In the genomic region with DNA sequence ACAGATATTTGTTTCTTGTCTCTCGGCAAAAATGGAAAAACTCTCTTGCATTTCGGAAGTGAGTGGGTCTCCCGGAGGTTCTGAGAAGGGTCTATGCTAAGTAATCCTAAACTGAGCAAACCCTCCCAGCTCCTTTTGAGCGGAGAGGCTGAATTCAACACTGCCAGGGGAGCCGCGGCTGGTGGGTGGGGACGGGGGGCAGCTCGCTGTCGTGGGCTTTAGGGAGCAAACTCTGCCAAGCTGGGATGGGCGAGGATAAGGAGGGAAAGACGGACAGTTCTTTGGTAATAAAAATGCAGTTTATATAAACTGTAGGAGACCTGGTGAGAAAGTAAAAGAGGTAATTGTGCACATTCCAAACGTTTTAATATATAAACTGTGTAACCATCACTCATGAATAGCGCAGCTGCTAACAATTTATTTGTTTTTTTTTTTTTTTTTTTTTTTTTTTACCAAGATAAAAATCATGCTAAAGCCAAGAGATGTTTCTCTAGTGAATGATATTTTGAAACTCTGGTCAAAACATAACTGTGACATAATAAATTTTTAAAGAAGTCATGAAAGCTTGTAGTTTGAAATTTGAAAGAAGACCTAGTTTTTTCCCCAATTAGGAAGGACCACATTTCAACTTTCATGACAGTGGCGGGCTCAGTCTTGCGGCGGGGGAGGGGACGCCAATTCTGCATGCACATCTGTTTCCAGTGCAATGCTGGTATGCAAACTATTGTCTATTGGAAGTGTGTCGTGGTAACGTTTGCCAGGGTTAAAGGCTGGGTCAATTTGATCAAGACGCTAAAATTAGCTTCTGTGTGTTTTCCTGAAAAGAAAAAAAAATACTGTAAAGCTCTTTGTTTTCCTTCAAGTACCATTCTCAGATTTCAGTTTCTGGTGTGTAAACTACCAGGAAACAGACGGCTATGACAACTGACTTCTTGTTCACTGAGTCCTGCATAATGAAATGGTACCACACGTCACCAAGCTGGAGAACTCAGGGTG, we compare ENCODE assay signal across 12 cellular contexts.
DNase-seq lines count a peak whose midpoint lies in the region; ATAC-seq and TF ChIP-seq lines count a peak whose summit lies in the region.
"Had no signal": no experiment of that assay in that cellular context is flagged by ENCODE, and none has a peak within 500 bp of the region (broad histone marks: within the 10 kb centered on the region; RNA-seq: fewer than 3 reads in every experiment).

No MANE protein-coding gene starts in this region.

- peaks cover 0 to 4% (median 0%) of the 10 kb centered on the region in 8 donors for H3K9me3 Mint-ChIP-seq in CD4-positive, alpha-beta memory T cell

- H3K4me1 Mint-ChIP-seq in CD4-positive, alpha-beta memory T cell: peaks cover 0 to 6% (median 3%) of the 10 kb centered on the region in 4 donors

- H3K36me3 Mint-ChIP-seq in CD4-positive, alpha-beta memory T cell: peaks cover 1 to 18% of the 10 kb centered on the region in 2 donors

- H3K27ac Mint-ChIP-seq in CD4-positive, alpha-beta memory T cell: no peak overlapping the region

- H3K27me3 Mint-ChIP-seq in CD4-positive, alpha-beta memory T cell: no peaks in the 10 kb centered on the region

- TF ChIP-seq POLR2A in esophagus squamous epithelium (IDR thresholded peaks at IDR 0.05): no peak

- H3K9me3 ChIP-seq in esophagus squamous epithelium: no peaks in the 10 kb centered on the region
- no peaks in the 10 kb centered on the region for H3K9me3 ChIP-seq in CD4-positive, alpha-beta memory T cell (ENCODE audit: control insufficient read depth in 1 of 2, low read length in 2 of 2)

- H3K4me1 ChIP-seq in esophagus squamous epithelium: peaks cover 0 to 8% (median 0%) of the 10 kb centered on the region in 3 donors
- no peaks in the 10 kb centered on the region for H3K4me1 ChIP-seq in CD4-positive, alpha-beta memory T cell (ENCODE audit: insufficient read depth, low read length)

- peak overlapping the region in 1 of 4 donors; percentile 37 for H3K4me3 ChIP-seq in esophagus squamous epithelium
- H3K4me3 ChIP-seq in CD4-positive, alpha-beta memory T cell (ENCODE audit: low read length in 2 of 2): no peak overlapping the region

- peak; percentile 11 for DNase-seq in DMS 273 (lab: John Stamatoyannopoulos, UW; ENCODE audit: unreplicated experiment)
- DNase-seq in DMS 273 treated with DMSO at 0.1 percent for 48 hours (lab: John Stamatoyannopoulos, UW): no peak
- peak; percentile 93 for DNase-seq in NCI-H2171 treated with DMSO at 0.1 percent for 48 hours (lab: John Stamatoyannopoulos, UW)
- DNase-seq in esophagus squamous epithelium (lab: John Stamatoyannopoulos, UW): no peak
- peak; percentile 42 for DNase-seq in renal cortical epithelial cell (ENCODE audit: low read depth)
- DNase-seq in activated effector memory CD4-positive, alpha-beta T cell treated with anti-CD3 and anti-CD28 coated beads, Interleukin-2, amount 50 U/mL, for 16 hours: no peak
- DNase-seq in CD4-positive, alpha-beta memory T cell: no peak
- DNase-seq: amygdala, islet precursor cell, NCI-H1048 had no signal

- intact Hi-C loops in esophagus squamous epithelium (cut with DNase I): no loop called here
- intact Hi-C loops in CD4-positive, alpha-beta memory T cell (cut with micrococcal nuclease): no loop called here

- POLR2A ChIA-PET in CD4-positive, alpha-beta memory T cell (lab: Charles Lee; ENCODE audit: partially characterized antibody): no interaction called here

- H3K4me3 Mint-ChIP-seq in CD4-positive, alpha-beta memory T cell: no peak overlapping the region

- H3K27me3 ChIP-seq in esophagus squamous epithelium: no peaks in the 10 kb centered on the region
- no peaks in the 10 kb centered on the region for H3K27me3 ChIP-seq in CD4-positive, alpha-beta memory T cell (ENCODE audit: insufficient read depth, low read length)

- WGBS in esophagus squamous epithelium, 2 donors: 50 to 69% methylated on average over 16 to 22 of the region's 22 CpGs

- no peaks in the 10 kb centered on the region for H3K36me3 ChIP-seq in esophagus squamous epithelium
- H3K36me3 ChIP-seq in CD4-positive, alpha-beta memory T cell (ENCODE audit: insufficient read depth, low read length): no peaks in the 10 kb centered on the region

- TF ChIP-seq CTCF in esophagus squamous epithelium (IDR thresholded peaks at IDR 0.05): no peak

- ATAC-seq in HG03571 (IDR thresholded peaks at IDR 0.05; ENCODE audit: unreplicated experiment): no peak

- CTCF ChIA-PET in CD4-positive, alpha-beta memory T cell (lab: Charles Lee; ENCODE audit: partially characterized antibody): interaction anchor here (2.5 kb wide), 1 partner anchor 9 kb away, joined by 7 read pairs; no protein-coding TSS in a partner anchor

- H3K27ac ChIP-seq in esophagus squamous epithelium: peak overlapping the region in 3 of 4 donors; percentile 24 to 31 (median 29)
- no peak overlapping the region for H3K27ac ChIP-seq in CD4-positive, alpha-beta memory T cell (ENCODE audit: low read depth, low read length)
- H3K27ac ChIP-seq: 22Rv1 had no signal

Comparison
In these comparisons a context has a peak if more than half of its experiments do, and no peak if none do; other contexts are left out.
1. DNase-seq: peak in DMS 273 (single experiment), NCI-H2171 treated with DMSO at 0.1 percent for 48 hours (single experiment) and renal cortical epithelial cell (single experiment); none in DMS 273 treated with DMSO at 0.1 percent for 48 hours (single experiment), esophagus squamous epithelium (single experiment), activated effector memory CD4-positive, alpha-beta T cell treated with anti-CD3 and anti-CD28 coated beads, Interleukin-2, amount 50 U/mL, for 16 hours (single experiment) and CD4-positive, alpha-beta memory T cell (0 of 5).